ENCODE assay signal across 9 cellular contexts in genomic region chr7:47574473-47575328, GRCh38. TPM values are rescaled to one million over a fixed set of nuclear protein-coding genes. Genes with fewer than 3 reads are reported as not detected.
A peak's percentile ranks its signal among the peaks of the same experiment; 100 is the strongest.
DNase-seq lines count a peak whose midpoint lies in the region; ATAC-seq and TF ChIP-seq lines count a peak whose summit lies in the region.
"Had no signal": no experiment of that assay in that cellular context is flagged by ENCODE, and none has a peak within 500 bp of the region (broad histone marks: within the 10 kb centered on the region; RNA-seq: fewer than 3 reads in every experiment).

No MANE protein-coding gene starts in this region.

- H3K4me3 Mint-ChIP-seq in immature natural killer cell = no peak overlapping the region

- H2AFZ ChIP-seq in OCI-LY7 (ENCODE audit: low read length) = peak overlapping the region; percentile 51; the same call in 1 of the 2 replicates

- H3K9me3 Mint-ChIP-seq in immature natural killer cell = no peaks in the 10 kb centered on the region

- no peaks in the 10 kb centered on the region for H3K27me3 ChIP-seq in lower lobe of right lung (ENCODE audit: low read depth)

- H3K27me3 Mint-ChIP-seq in immature natural killer cell (ENCODE audit: low read depth in 3 of 3) = peaks cover 3 to 5% (median 5%) of the 10 kb centered on the region in 3 donors

- CTCF ChIA-PET in OCI-LY7 (lab: Charles Lee; ENCODE audit: unreplicated experiment) = interaction anchor here (0.6 to 2.2 kb wide), 3 partner anchors 21 to 90 kb away, joined by 3 to 6 read pairs (median 3); no protein-coding TSS in a partner anchor

- DNase-seq in OCI-LY7 (ENCODE audit: low spot score) (peak; percentile 93), lower lobe of right lung (no peak), GF-D8 (lab: John Stamatoyannopoulos, UW) (no peak), HPDE6-E6E7 (ENCODE audit: extremely low spot score) (no peak), immature natural killer cell (no peak), NCI-H345 (lab: John Stamatoyannopoulos, UW) (no peak)

- no peak for TF ChIP-seq CTCF in OCI-LY7 (conservative IDR thresholded peaks at IDR 0.05; ENCODE audit: low read length)
- no peak for TF ChIP-seq CTCF in lower lobe of right lung (IDR thresholded peaks at IDR 0.05)

- H3K27ac ChIP-seq in OCI-LY7 (ENCODE audit: low read depth, low read length, poor library complexity, severe bottlenecking) (peak overlapping the region; percentile 75), lower lobe of right lung (peak overlapping the region; percentile 87)

- H3K27ac Mint-ChIP-seq in immature natural killer cell = peak overlapping the region in 1 of 6 donors; percentile 25

- H3K4me3 ChIP-seq in OCI-LY7 (ENCODE audit: low read depth, low read length, poor library complexity, severe bottlenecking) (peak overlapping the region; percentile 58), lower lobe of right lung (no peak overlapping the region)

- H3K4me1 ChIP-seq in OCI-LY7 (ENCODE audit: insufficient read depth, low read length, poor library complexity, severe bottlenecking) (peaks cover 73% of the 10 kb centered on the region), lower lobe of right lung (peaks cover 100% of the 10 kb centered on the region)

- H3K4me2 ChIP-seq in OCI-LY7 (ENCODE audit: low read length) = peak overlapping the region; percentile 63

- ATAC-seq in GM18511 (IDR thresholded peaks at IDR 0.05; ENCODE audit: unreplicated experiment) (peak; percentile 76), HG02763 (IDR thresholded peaks at IDR 0.05; ENCODE audit: unreplicated experiment) (peak; percentile 76), lower lobe of right lung (no peak)
- ATAC-seq: HCT116 had no signal

- no peaks in the 10 kb centered on the region for H3K36me3 Mint-ChIP-seq in immature natural killer cell

- no peaks in the 10 kb centered on the region for H3K9me2 ChIP-seq in OCI-LY7 (ENCODE audit: insufficient read depth, low read length)

- intact Hi-C loops in OCI-LY7 (cut with micrococcal nuclease; ENCODE audit: unreplicated experiment) (loop anchor here (5.0 kb wide), 1 partner anchor 77 kb away; no protein-coding TSS in a partner anchor), lower lobe of right lung (cut with DNase I) (no loop called here)

- H3K79me2 ChIP-seq in OCI-LY7 (ENCODE audit: insufficient read depth, low read depth, low read length) = peaks cover 17% of the 10 kb centered on the region; the same call in 1 of the 2 replicates

- POLR2A ChIA-PET in OCI-LY7 (lab: Charles Lee) = interaction anchor here (0.6 to 1.7 kb wide), 11 partner anchors 10 to 238 kb away, joined by 3 to 8 read pairs (median 4); no protein-coding TSS in a partner anchor

- no TSS peak for BruUV-seq in OCI-LY7 (replicated peaks; lab: Mats Ljungman, UMichigan)

- no peaks in the 10 kb centered on the region for H4K20me1 ChIP-seq in OCI-LY7 (ENCODE audit: insufficient read depth, low read length)

- H3K4me1 Mint-ChIP-seq in immature natural killer cell = peaks cover 0 to 2% of the 10 kb centered on the region in 2 donors

- peaks cover 6% of the 10 kb centered on the region; the same call in 1 of the 2 replicates for H3K36me3 ChIP-seq in OCI-LY7 (ENCODE audit: insufficient read depth, low read length)
- no peaks in the 10 kb centered on the region for H3K36me3 ChIP-seq in lower lobe of right lung

- H3K9me3 ChIP-seq in OCI-LY7 (ENCODE audit: low read length) (no peaks in the 10 kb centered on the region), lower lobe of right lung (no peaks in the 10 kb centered on the region)

RNA-seq across cellular contexts. Expression of gene TNS3, which starts 7.2 kb away (rescaled TPM):
- 8.3 and 9.5 TPM in 2 replicates for total RNA-seq in OCI-LY7 (2014; rRNA removed; shearing (Covaris generic))
- total RNA-seq in OCI-LY7 (2022) (36.5 and 42.1 TPM in 2 replicates), lower lobe of right lung (174 TPM)
- under 1 TPM in 1 of 3 donors, not detected in 2; 0.19 TPM for polyA plus RNA-seq in immature natural killer cell

Comparison
In these comparisons a context has a peak if more than half of its experiments do, and no peak if none do; other contexts are left out.
1. ATAC-seq: peak in GM18511 (single experiment) and HG02763 (single experiment); none in lower lobe of right lung (0 of 2).